Comparison of ENCODE assay signal across 1 cellular context in genomic region chr7:79361214-79361613, GRCh38.
TF ChIP-seq lines count a peak whose summit lies in the region.

No MANE protein-coding gene starts in this region.

TF ChIP-seq in GM23338, 12 proteins besides CTCF, POLR2A, EP300 and RAD21:
- TF ChIP-seq ETS1 (IDR thresholded peaks at IDR 0.05) (no peak), CREB1 (CRISPR knock-in tag; IDR thresholded peaks at IDR 0.05; ENCODE audit: low read depth) (no peak), NANOG (IDR thresholded peaks at IDR 0.05; ENCODE audit: borderline replicate concordance) (no peak), EZH2phosphoT487 (IDR thresholded peaks at IDR 0.05; ENCODE audit: unreplicated experiment) (no peak), ZNF331 (CRISPR knock-in tag; IDR thresholded peaks at IDR 0.05; ENCODE audit: low read depth) (no peak), JUNB (IDR thresholded peaks at IDR 0.05; ENCODE audit: unreplicated experiment) (no peak), EZH2 (IDR thresholded peaks at IDR 0.05; ENCODE audit: low read depth, unreplicated experiment) (no peak), STAT1 (IDR thresholded peaks at IDR 0.05; ENCODE audit: unreplicated experiment) (no peak), ZNF114 (CRISPR knock-in tag; IDR thresholded peaks at IDR 0.05) (no peak), POLR2AphosphoS5 (IDR thresholded peaks at IDR 0.05; ENCODE audit: low read depth) (no peak)
- TF ChIP-seq, protein P1, sequence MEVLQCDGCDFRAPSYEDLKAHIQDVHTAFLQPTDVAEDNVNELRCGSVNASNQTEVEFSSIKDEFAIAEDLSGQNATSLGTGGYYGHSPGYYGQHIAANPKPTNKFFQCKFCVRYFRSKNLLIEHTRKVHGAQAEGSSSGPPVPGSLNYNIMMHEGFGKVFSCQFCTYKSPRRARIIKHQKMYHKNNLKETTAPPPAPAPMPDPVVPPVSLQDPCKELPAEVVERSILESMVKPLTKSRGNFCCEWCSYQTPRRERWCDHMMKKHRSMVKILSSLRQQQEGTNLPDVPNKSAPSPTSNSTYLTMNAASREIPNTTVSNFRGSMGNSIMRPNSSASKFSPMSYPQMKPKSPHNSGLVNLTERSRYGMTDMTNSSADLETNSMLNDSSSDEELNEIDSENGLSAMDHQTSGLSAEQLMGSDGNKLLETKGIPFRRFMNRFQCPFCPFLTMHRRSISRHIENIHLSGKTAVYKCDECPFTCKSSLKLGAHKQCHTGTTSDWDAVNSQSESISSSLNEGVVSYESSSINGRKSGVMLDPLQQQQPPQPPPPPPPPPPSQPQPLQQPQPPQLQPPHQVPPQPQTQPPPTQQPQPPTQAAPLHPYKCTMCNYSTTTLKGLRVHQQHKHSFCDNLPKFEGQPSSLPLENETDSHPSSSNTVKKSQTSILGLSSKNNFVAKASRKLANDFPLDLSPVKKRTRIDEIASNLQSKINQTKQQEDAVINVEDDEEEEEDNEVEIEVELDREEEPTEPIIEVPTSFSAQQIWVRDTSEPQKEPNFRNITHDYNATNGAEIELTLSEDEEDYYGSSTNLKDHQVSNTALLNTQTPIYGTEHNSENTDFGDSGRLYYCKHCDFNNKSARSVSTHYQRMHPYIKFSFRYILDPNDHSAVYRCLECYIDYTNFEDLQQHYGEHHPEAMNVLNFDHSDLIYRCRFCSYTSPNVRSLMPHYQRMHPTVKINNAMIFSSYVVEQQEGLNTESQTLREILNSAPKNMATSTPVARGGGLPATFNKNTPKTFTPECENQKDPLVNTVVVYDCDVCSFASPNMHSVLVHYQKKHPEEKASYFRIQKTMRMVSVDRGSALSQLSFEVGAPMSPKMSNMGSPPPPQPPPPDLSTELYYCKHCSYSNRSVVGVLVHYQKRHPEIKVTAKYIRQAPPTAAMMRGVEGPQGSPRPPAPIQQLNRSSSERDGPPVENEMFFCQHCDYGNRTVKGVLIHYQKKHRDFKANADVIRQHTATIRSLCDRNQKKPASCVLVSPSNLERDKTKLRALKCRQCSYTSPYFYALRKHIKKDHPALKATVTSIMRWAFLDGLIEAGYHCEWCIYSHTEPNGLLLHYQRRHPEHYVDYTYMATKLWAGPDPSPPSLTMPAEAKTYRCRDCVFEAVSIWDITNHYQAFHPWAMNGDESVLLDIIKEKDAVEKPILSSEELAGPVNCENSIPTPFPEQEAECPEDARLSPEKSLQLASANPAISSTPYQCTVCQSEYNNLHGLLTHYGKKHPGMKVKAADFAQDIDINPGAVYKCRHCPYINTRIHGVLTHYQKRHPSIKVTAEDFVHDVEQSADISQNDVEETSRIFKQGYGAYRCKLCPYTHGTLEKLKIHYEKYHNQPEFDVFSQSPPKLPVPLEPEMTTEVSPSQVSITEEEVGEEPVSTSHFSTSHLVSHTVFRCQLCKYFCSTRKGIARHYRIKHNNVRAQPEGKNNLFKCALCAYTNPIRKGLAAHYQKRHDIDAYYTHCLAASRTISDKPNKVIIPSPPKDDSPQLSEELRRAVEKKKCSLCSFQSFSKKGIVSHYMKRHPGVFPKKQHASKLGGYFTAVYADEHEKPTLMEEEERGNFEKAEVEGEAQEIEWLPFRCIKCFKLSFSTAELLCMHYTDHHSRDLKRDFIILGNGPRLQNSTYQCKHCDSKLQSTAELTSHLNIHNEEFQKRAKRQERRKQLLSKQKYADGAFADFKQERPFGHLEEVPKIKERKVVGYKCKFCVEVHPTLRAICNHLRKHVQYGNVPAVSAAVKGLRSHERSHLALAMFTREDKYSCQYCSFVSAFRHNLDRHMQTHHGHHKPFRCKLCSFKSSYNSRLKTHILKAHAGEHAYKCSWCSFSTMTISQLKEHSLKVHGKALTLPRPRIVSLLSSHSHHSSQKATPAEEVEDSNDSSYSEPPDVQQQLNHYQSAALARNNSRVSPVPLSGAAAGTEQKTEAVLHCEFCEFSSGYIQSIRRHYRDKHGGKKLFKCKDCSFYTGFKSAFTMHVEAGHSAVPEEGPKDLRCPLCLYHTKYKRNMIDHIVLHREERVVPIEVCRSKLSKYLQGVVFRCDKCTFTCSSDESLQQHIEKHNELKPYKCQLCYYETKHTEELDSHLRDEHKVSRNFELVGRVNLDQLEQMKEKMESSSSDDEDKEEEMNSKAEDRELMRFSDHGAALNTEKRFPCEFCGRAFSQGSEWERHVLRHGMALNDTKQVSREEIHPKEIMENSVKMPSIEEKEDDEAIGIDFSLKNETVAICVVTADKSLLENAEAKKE (CRISPR knock-in tag; IDR thresholded peaks at IDR 0.05): no peak
- TF ChIP-seq, protein P2, sequence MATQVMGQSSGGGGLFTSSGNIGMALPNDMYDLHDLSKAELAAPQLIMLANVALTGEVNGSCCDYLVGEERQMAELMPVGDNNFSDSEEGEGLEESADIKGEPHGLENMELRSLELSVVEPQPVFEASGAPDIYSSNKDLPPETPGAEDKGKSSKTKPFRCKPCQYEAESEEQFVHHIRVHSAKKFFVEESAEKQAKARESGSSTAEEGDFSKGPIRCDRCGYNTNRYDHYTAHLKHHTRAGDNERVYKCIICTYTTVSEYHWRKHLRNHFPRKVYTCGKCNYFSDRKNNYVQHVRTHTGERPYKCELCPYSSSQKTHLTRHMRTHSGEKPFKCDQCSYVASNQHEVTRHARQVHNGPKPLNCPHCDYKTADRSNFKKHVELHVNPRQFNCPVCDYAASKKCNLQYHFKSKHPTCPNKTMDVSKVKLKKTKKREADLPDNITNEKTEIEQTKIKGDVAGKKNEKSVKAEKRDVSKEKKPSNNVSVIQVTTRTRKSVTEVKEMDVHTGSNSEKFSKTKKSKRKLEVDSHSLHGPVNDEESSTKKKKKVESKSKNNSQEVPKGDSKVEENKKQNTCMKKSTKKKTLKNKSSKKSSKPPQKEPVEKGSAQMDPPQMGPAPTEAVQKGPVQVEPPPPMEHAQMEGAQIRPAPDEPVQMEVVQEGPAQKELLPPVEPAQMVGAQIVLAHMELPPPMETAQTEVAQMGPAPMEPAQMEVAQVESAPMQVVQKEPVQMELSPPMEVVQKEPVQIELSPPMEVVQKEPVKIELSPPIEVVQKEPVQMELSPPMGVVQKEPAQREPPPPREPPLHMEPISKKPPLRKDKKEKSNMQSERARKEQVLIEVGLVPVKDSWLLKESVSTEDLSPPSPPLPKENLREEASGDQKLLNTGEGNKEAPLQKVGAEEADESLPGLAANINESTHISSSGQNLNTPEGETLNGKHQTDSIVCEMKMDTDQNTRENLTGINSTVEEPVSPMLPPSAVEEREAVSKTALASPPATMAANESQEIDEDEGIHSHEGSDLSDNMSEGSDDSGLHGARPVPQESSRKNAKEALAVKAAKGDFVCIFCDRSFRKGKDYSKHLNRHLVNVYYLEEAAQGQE (IDR thresholded peaks at IDR 0.05; ENCODE audit: unreplicated experiment): no peak
